ENCODE assay signal across 8 cellular contexts in the genomic region with DNA sequence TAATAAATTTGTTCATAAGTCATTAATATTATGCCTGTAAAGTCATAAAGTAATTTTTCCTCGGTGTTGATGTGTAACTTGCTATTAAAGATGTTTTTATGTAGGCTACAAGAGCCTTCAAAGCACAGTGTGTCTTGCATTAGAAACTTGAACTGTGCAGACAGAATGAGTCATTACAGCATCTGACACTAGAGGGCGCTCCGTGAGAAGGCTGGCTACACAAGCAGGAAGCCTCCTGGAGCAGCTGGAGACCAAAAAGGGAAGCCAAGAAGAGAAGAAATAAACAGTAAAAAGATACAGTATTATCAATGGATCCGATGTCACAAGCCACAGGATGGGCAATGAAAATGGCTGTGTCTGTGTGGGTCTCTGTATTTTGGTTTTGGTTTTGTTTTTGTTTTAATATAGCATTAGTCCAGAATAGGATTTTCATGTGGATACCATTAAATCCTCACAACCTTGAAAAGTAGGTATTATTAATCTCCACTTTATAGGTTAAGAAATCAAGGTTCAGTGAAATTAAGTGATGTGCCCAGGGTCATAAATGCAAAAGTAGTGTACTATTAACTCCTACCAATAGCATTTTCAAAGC. TPM values are rescaled to one million over a fixed set of nuclear protein-coding genes. Genes with fewer than 3 reads are reported as not detected.
DNase-seq lines count a peak whose midpoint lies in the region; ATAC-seq and TF ChIP-seq lines count a peak whose summit lies in the region.

No MANE protein-coding gene starts in this region.

- no peak overlapping the region for H3K4me3 Mint-ChIP-seq in activated T-helper 2 cell treated with anti-CD3 and anti-CD28 coated beads, Interferon-gamma antibody, Interleukin-2, Interleukin-4, amounts not matched to agents 10 μg/mL and 5 μg/mL and 100 μg/mL, durations not matched to agents 14 hours and 24 hours and 36 hours (ENCODE audit: low read depth)

- H3K27me3 ChIP-seq in GM23248 (replicated peaks; ENCODE audit: insufficient read depth) (no peaks in the 10 kb centered on the region), foreskin keratinocyte (no peaks in the 10 kb centered on the region), osteoblast (ENCODE audit: insufficient read depth, low read length) (no peaks in the 10 kb centered on the region), tibial artery (peaks cover 0 to 14% of the 10 kb centered on the region in 2 donors)

- H2AFZ ChIP-seq in GM23248 (no peak overlapping the region), osteoblast (ENCODE audit: low read length) (no peak overlapping the region)

- in situ Hi-C loops in GM23248 (cut with MboI), result loop anchor here (5.0 kb wide), 1 partner anchor 183 kb away; no protein-coding TSS in a partner anchor

- H3K27ac ChIP-seq in GM23248, result no peak overlapping the region
- H3K27ac ChIP-seq in foreskin keratinocyte, result no peak overlapping the region
- no peak overlapping the region for H3K27ac ChIP-seq in osteoblast (ENCODE audit: low read depth, low read length)
- H3K27ac ChIP-seq in tibial artery, result no peak overlapping the region

- H3K9me3 Mint-ChIP-seq in activated T-helper 2 cell treated with anti-CD3 and anti-CD28 coated beads, Interferon-gamma antibody, Interleukin-2, Interleukin-4, amounts not matched to agents 10 μg/mL and 5 μg/mL and 100 μg/mL, durations not matched to agents 14 hours and 24 hours and 36 hours, result no peaks in the 10 kb centered on the region

- H3K36me3 ChIP-seq in GM23248 (ENCODE audit: low read depth) (no peaks in the 10 kb centered on the region), osteoblast (ENCODE audit: insufficient read depth, low read length) (no peaks in the 10 kb centered on the region), tibial artery (no peaks in the 10 kb centered on the region)

- no peaks in the 10 kb centered on the region for H3K36me3 Mint-ChIP-seq in activated T-helper 2 cell treated with anti-CD3 and anti-CD28 coated beads, Interferon-gamma antibody, Interleukin-2, Interleukin-4, amounts not matched to agents 10 μg/mL and 5 μg/mL and 100 μg/mL, durations not matched to agents 14 hours and 24 hours and 36 hours (ENCODE audit: low read depth)

- peaks cover 9% of the 10 kb centered on the region; the same call in 1 of the 2 replicates for H3F3A ChIP-seq in GM23248 (ENCODE audit: insufficient read depth)

- H3K27me3 Mint-ChIP-seq in activated T-helper 2 cell treated with anti-CD3 and anti-CD28 coated beads, Interferon-gamma antibody, Interleukin-2, Interleukin-4, amounts not matched to agents 10 μg/mL and 5 μg/mL and 100 μg/mL, durations not matched to agents 14 hours and 24 hours and 36 hours (ENCODE audit: low read depth), result peaks cover 6% of the 10 kb centered on the region

- H4K20me1 ChIP-seq in GM23248 (ENCODE audit: insufficient read depth) (no peaks in the 10 kb centered on the region), osteoblast (ENCODE audit: insufficient read depth, low read length) (no peaks in the 10 kb centered on the region)

- 1% methylated on average over 4 of the region's 4 CpGs for WGBS in GM23248 (ENCODE audit: low coverage in 1 of 2, low lambda C conversion rate in 2 of 2, missing lambda C conversion rate in 2 of 2), 2 experiments

- H3K9me3 ChIP-seq in GM23248 (ENCODE audit: low read depth), result no peaks in the 10 kb centered on the region
- no peaks in the 10 kb centered on the region for H3K9me3 ChIP-seq in osteoblast (ENCODE audit: low read depth, low read length)
- no peaks in the 10 kb centered on the region for H3K9me3 ChIP-seq in tibial artery

- H3K9ac ChIP-seq in GM23248, result no peak overlapping the region

- ATAC-seq in foreskin keratinocyte, result peak; percentile 62

- no peak overlapping the region for H3K27ac Mint-ChIP-seq in activated T-helper 2 cell treated with anti-CD3 and anti-CD28 coated beads, Interferon-gamma antibody, Interleukin-2, Interleukin-4, amounts not matched to agents 10 μg/mL and 5 μg/mL and 100 μg/mL, durations not matched to agents 14 hours and 24 hours and 36 hours

- no peaks in the 10 kb centered on the region for H3K79me2 ChIP-seq in GM23248 (ENCODE audit: insufficient read depth)
- no peaks in the 10 kb centered on the region for H3K79me2 ChIP-seq in osteoblast (ENCODE audit: insufficient read depth, low read length)

- peaks cover 6% of the 10 kb centered on the region for H3K4me1 Mint-ChIP-seq in activated T-helper 2 cell treated with anti-CD3 and anti-CD28 coated beads, Interferon-gamma antibody, Interleukin-2, Interleukin-4, amounts not matched to agents 10 μg/mL and 5 μg/mL and 100 μg/mL, durations not matched to agents 14 hours and 24 hours and 36 hours (ENCODE audit: low read depth)

- H3K4me1 ChIP-seq in GM23248 (ENCODE audit: insufficient read depth) (peaks cover 21% of the 10 kb centered on the region), foreskin keratinocyte (peaks cover 15% of the 10 kb centered on the region), osteoblast (ENCODE audit: insufficient read depth, low read length) (peaks cover 15% of the 10 kb centered on the region), tibial artery (no peaks in the 10 kb centered on the region)

- H3K9me2 ChIP-seq in GM23248 (ENCODE audit: insufficient read depth), result no peaks in the 10 kb centered on the region

- intact Hi-C loops in activated T-helper 2 cell treated with anti-CD3 and anti-CD28 coated beads, Interferon-gamma antibody, Interleukin-2, Interleukin-4, amounts not matched to agents 10 μg/mL and 5 μg/mL and 100 μg/mL, durations not matched to agents 14 hours and 24 hours and 36 hours (cut with micrococcal nuclease), result loop anchor here (1.0 to 2.0 kb wide), 2 partner anchors 24 to 183 kb away; no protein-coding TSS in a partner anchor
- intact Hi-C loops in tibial artery (cut with DNase I; ENCODE audit: low total_unique reads), result loop anchor here (5.0 kb wide), 1 partner anchor 183 kb away; no protein-coding TSS in a partner anchor

- TF ChIP-seq CTCF in foreskin keratinocyte (conservative IDR thresholded peaks at IDR 0.05), result peak; percentile 96
- peak; percentile 96 for TF ChIP-seq CTCF in osteoblast (IDR thresholded peaks at IDR 0.05; ENCODE audit: extremely low read depth, low read depth, low read length)
- peak; percentile 81 to 87 for TF ChIP-seq CTCF in tibial artery (IDR thresholded peaks at IDR 0.05)

- DNase-seq in Daoy (ENCODE audit: low read depth), result peak; percentile 86
- DNase-seq in GM23248, result peak; percentile 83
- peak; percentile 76 for DNase-seq in M059J (ENCODE audit: low read depth)
- DNase-seq in SIG-M5 (lab: John Stamatoyannopoulos, UW), result peak; percentile 39
- peak; percentile 74 for DNase-seq in activated T-helper 2 cell treated with anti-CD3 and anti-CD28 coated beads, Interferon-gamma antibody, Interleukin-2, Interleukin-4, amounts not matched to agents 10 μg/mL and 5 μg/mL and 100 μg/mL, durations not matched to agents 14 hours and 24 hours and 36 hours (ENCODE audit: low spot score)
- DNase-seq in foreskin keratinocyte, result peak in 1 of 2 donors; percentile 59
- DNase-seq in osteoblast (ENCODE audit: insufficient read length, low spot score, missing footprints), result peak; percentile 94
- DNase-seq in tibial artery, result peak; percentile 84 to 91

- H3K4me2 ChIP-seq in GM23248 (ENCODE audit: unreplicated experiment) (no peak overlapping the region), osteoblast (ENCODE audit: insufficient read depth, low read length) (no peak overlapping the region)

- H3K4me3 ChIP-seq in GM23248 (no peak overlapping the region), osteoblast (ENCODE audit: insufficient read depth, low read length) (no peak overlapping the region), tibial artery (no peak overlapping the region)

RNA-seq across cellular contexts. Expression of a gene that starts 16.1 kb away (rescaled TPM):
- 36.2 and 46.0 TPM in 2 replicates for total RNA-seq in Daoy (2014; rRNA removed; shearing (Covaris generic))
- total RNA-seq in GM23248 (2014; rRNA removed; shearing (Covaris generic)), result 30.7 and 35.3 TPM in 2 replicates
- polyA plus RNA-seq in GM23248 (2016; fragmentation: Nextera tagmentation; extraction: Ambion mirVana) (29.9 and 30.1 TPM in 2 replicates), foreskin keratinocyte (14.2 and 20.4 TPM in 2 replicates)
- total RNA-seq in M059J (2014; rRNA removed; shearing (Covaris generic)), result 66.7 and 96.9 TPM in 2 replicates
- total RNA-seq in activated T-helper 2 cell treated with anti-CD3 and anti-CD28 coated beads, Interferon-gamma antibody, Interleukin-2, Interleukin-4, amounts not matched to agents 10 μg/mL and 5 μg/mL and 100 μg/mL, durations not matched to agents 14 hours and 24 hours and 36 hours, result 28.6 and 33.3 TPM in 2 replicates
- total RNA-seq in foreskin keratinocyte (45.8 and 50.4 TPM in 2 replicates), osteoblast (23.6 and 30.4 TPM in 2 replicates)
